ENCODE assay signal across 8 cellular contexts in genomic region chr12:132687211-132688164, GRCh38. TPM values are rescaled to one million over a fixed set of nuclear protein-coding genes. Genes with fewer than 3 reads are reported as not detected.
DNase-seq lines count a peak whose midpoint lies in the region; ATAC-seq and TF ChIP-seq lines count a peak whose summit lies in the region.

POLE (minus strand) TSS chr12:132687342; CDS start chr12:132687315, 27 bp downstream.
PXMP2 (plus strand) TSS chr12:132687587; CDS start chr12:132687671, 84 bp downstream.

- POLR2A ChIA-PET in BJ (lab: Charles Lee): no interaction called here

- H3K27me3 ChIP-seq in BJ (ENCODE audit: control insufficient read depth, insufficient read depth, low read length): no peaks in the 10 kb centered on the region
- H3K27me3 ChIP-seq in kidney epithelial cell (ENCODE audit: control insufficient read depth, insufficient read depth, low read length): no peaks in the 10 kb centered on the region

- H3K36me3 ChIP-seq in BJ (ENCODE audit: control insufficient read depth, insufficient read depth, low read length) (no peaks in the 10 kb centered on the region), kidney epithelial cell (ENCODE audit: control insufficient read depth, insufficient read depth, low read length) (no peaks in the 10 kb centered on the region)

- CTCF ChIA-PET in BJ (lab: Yijun Ruan, JAX): no interaction called here

- H3K4me3 ChIP-seq in BJ (ENCODE audit: low read depth, low read length) (peak within 1 kb of the TSS; percentile 71), kidney epithelial cell (ENCODE audit: low read depth, low read length) (peak within 1 kb of the TSS; percentile 65)

- TF ChIP-seq CTCF in BJ (IDR thresholded peaks at IDR 0.05; ENCODE audit: insufficient read depth, low read depth, low read length) (no peak), kidney epithelial cell (IDR thresholded peaks at IDR 0.05; ENCODE audit: insufficient read depth, low read length, poor library complexity, severe bottlenecking) (no peak)

- peak; percentile 91 for ATAC-seq in HG03442 (IDR thresholded peaks at IDR 0.05; ENCODE audit: unreplicated experiment)

- DNase-seq in BJ (ENCODE audit: low read depth) (peak; percentile 45), GM19240 (ENCODE audit: insufficient read length, low spot score) (peak; percentile 97), NCI-H510A treated with DMSO at 0.1 percent for 48 hours (lab: John Stamatoyannopoulos, UW) (peak; percentile 95), cerebellum (ENCODE audit: low spot score) (peak; percentile 89), kidney epithelial cell (ENCODE audit: low read depth) (peak; percentile 68)
- DNase-seq in activated CD4-positive, alpha-beta T cell treated with anti-CD3 and anti-CD28 coated beads for 1 hour: peak; percentile 89
- DNase-seq in stimulated activated CD4-positive, alpha-beta T cell treated with anti-CD3 and anti-CD28 coated beads, Interleukin-15, amount 100 ng/mL, for 48 hours (ENCODE audit: low read depth in 2 of 2): peak; percentile 89 to 94

RNA-seq across cellular contexts. Expression of gene POLE, which starts in this region (rescaled TPM):
- polyA plus RNA-seq in BJ (2011; rRNA removed): 9.8 and 17.7 TPM in 2 replicates
- 40.5 and 42.1 TPM in 2 replicates for polyA minus RNA-seq in BJ (2011; rRNA and poly(A)+ RNA removed)
- total RNA-seq in cerebellum (55.0 TPM), kidney epithelial cell (11.2 and 15.1 TPM in 2 replicates)

RNA-seq across cellular contexts. Expression of gene PXMP2, which starts in this region (rescaled TPM):
- polyA plus RNA-seq in BJ (2011; rRNA removed): 19.4 and 22.3 TPM in 2 replicates
- 6.2 and 8.0 TPM in 2 replicates for polyA minus RNA-seq in BJ (2011; rRNA and poly(A)+ RNA removed)
- 14.4 TPM for total RNA-seq in cerebellum
- 34.8 and 37.2 TPM in 2 replicates for total RNA-seq in kidney epithelial cell

Comparison
In these comparisons a context has a peak if more than half of its experiments do, and no peak if none do; other contexts are left out.
1. Peak in every context shown above with its lines: DNase-seq, ATAC-seq and H3K4me3 ChIP-seq.
2. DNase-seq: peak in every context shown above with its lines; median percentile 97 in GM19240; 95 in NCI-H510A treated with DMSO at 0.1 percent for 48 hours; 92 in stimulated activated CD4-positive, alpha-beta T cell treated with anti-CD3 and anti-CD28 coated beads, Interleukin-15, amount 100 ng/mL, for 48 hours; 89 in activated CD4-positive, alpha-beta T cell treated with anti-CD3 and anti-CD28 coated beads for 1 hour; 89 in cerebellum; 68 in kidney epithelial cell; 45 in BJ.